ENCODE assay signal across 9 cellular contexts in the genomic region with DNA sequence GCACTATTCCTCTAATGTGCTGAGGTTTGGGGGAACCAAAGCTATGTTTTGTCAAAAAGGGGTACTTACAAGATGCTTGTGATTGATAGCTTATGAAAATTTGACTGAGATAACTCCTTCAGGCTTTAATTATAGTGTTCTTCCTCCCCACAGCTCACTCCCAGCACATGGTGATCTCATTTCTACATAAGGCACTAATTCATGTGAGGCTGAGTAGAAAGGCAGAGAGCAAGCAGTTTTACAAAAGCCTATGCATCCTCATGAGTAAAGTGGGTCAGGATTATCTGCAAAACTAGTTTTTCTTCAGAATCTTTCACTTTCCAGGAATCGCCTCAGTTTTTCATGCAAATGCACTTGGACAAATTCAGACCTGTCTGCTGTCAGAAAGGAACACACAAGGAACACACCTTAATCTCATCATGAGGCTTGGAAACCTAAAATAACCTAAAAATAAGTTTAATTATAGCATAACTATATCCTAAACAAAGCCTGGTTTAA.
"Had no signal": no experiment of that assay in that cellular context is flagged by ENCODE, and none has a peak within 500 bp of the region (broad histone marks: within the 10 kb centered on the region; RNA-seq: fewer than 3 reads in every experiment).

No MANE protein-coding gene starts in this region.

- H2AFZ ChIP-seq: GM23338 had no signal

- H3K27me3 Mint-ChIP-seq: IgD-negative memory B cell had no signal

- H3K9me3 Mint-ChIP-seq: HFFc6 had no signal

- H3K4me3 Mint-ChIP-seq: GM23338, HFFc6, IgD-negative memory B cell had no signal

- H3K9me3 ChIP-seq: HAP-1 had no signal

- FAIRE-seq: H1, H54, HTR-8/SVneo had no signal

- H3K36me3 Mint-ChIP-seq: IgD-negative memory B cell had no signal

- H3K4me3 ChIP-seq: GM23338, HAP-1 had no signal

- ATAC-seq: GM23338, HCT116 had no signal

- H3K36me3 ChIP-seq: HAP-1 had no signal

- H3K4me2 ChIP-seq: GM23338 had no signal

- H3K4me1 Mint-ChIP-seq: GM23338, IgD-negative memory B cell had no signal

- H3K27ac Mint-ChIP-seq: GM23338, HFFc6, IgD-negative memory B cell had no signal

- DNase-seq: HFFc6, KBM-7 had no signal

- H3K4me1 ChIP-seq: HAP-1 had no signal
